ENCODE assay signal across 17 cellular contexts in the genomic region with DNA sequence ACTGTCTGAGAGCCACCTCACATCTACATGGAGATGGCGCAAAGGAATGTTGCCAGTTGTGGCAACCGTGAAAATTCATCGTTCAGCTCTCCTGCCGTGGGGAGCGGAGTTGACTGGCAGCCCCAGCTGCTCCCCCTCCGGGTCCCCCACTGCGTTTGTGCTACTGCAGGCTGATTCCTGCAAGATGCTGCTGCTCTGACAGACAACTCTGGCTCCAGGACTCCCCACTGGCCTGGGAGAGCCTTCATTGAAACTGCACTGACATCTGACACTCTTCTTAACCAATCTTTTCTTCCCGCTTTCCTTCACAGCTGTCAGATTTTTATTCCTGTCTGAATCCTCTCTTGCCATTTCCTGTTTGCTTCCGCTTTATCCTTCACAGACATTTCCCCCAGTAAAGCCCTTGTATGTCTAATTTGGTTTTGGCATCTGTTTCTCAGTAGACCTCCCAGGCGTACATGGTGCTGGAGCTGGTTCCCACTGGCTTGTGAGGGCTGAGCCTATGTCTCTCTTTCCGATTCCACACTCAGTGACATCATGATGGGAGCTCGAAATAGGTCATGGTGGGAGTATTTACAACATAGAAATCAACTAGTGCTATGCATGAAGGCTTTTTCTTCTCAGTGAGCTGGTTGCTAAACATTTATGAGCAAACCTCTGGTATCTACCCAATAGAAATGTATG. TPM values are rescaled to one million over a fixed set of nuclear protein-coding genes. Genes with fewer than 3 reads are reported as not detected.
DNase-seq lines count a peak whose midpoint lies in the region; ATAC-seq, FAIRE-seq and TF ChIP-seq lines count a peak whose summit lies in the region.
"Had no signal": no experiment of that assay in that cellular context is flagged by ENCODE, and none has a peak within 500 bp of the region (broad histone marks: within the 10 kb centered on the region; RNA-seq: fewer than 3 reads in every experiment).

No MANE protein-coding gene starts in this region.

- TF ChIP-seq RAD21 in neural cell (conservative IDR thresholded peaks at IDR 0.05): peak; percentile 27

- TF ChIP-seq CTCF in AG10803 (conservative IDR thresholded peaks at IDR 0.05; ENCODE audit: low read length) (no peak), endothelial cell of umbilical vein (IDR thresholded peaks at IDR 0.05; ENCODE audit: extremely low read depth in 1 of 2, insufficient read depth in 1 of 2, low read depth in 1 of 2, low read length in 2 of 2) (no peak), neural cell (IDR thresholded peaks at IDR 0.05; ENCODE audit: poor library complexity, severe bottlenecking) (peak; percentile 12), testis (IDR thresholded peaks at IDR 0.05) (no peak), OCI-LY7 (conservative IDR thresholded peaks at IDR 0.05; ENCODE audit: low read length) (no peak)

- dilution Hi-C loops in endothelial cell of umbilical vein (cut with MboI; ENCODE audit: extremely low pct_ligation_motif_present, low sequenced_read_pairs): no loop called here

- no peaks in the 10 kb centered on the region for H3K9me1 ChIP-seq in endothelial cell of umbilical vein (replicated peaks; ENCODE audit: control insufficient read depth, extremely low read depth, insufficient read depth, low read length)

- H3K9me2 ChIP-seq in neural cell (ENCODE audit: insufficient read depth, low read length) (no peaks in the 10 kb centered on the region), OCI-LY7 (ENCODE audit: insufficient read depth, low read length) (no peaks in the 10 kb centered on the region)

- H3K27ac ChIP-seq in endothelial cell of umbilical vein (ENCODE audit: insufficient read depth, low read depth, low read length): no peak overlapping the region
- H3K27ac ChIP-seq in neural cell (ENCODE audit: low read length): peak overlapping the region; percentile 97
- H3K27ac ChIP-seq in testis: no peak overlapping the region
- no peak overlapping the region for H3K27ac ChIP-seq in OCI-LY7 (ENCODE audit: low read depth, low read length, poor library complexity, severe bottlenecking)
- H3K27ac ChIP-seq: breast epithelium, neutrophil had no signal

- peak; percentile 33 for FAIRE-seq in endothelial cell of umbilical vein (lab: Jason Lieb, UNC)

- H3K27me3 ChIP-seq in endothelial cell of umbilical vein (ENCODE audit: control insufficient read depth in 2 of 2, insufficient read depth in 2 of 2, low read length in 2 of 2) (peaks cover 11 to 21% of the 10 kb centered on the region in 2 experiments), neural cell (ENCODE audit: insufficient read depth, low read depth, low read length) (no peaks in the 10 kb centered on the region), testis (no peaks in the 10 kb centered on the region)
- H3K27me3 ChIP-seq: breast epithelium had no signal

- BruUV-seq in endothelial cell of umbilical vein (replicated peaks; lab: Mats Ljungman, UMichigan): no TSS peak
- BruUV-seq in OCI-LY7 (replicated peaks; lab: Mats Ljungman, UMichigan): no TSS peak

- H2AFZ ChIP-seq in endothelial cell of umbilical vein (ENCODE audit: low read depth, low read length) (peak overlapping the region; percentile 63), neural cell (ENCODE audit: low read depth, low read length) (peak overlapping the region; percentile 37), OCI-LY7 (ENCODE audit: low read length) (no peak overlapping the region)

- H3K9ac ChIP-seq in endothelial cell of umbilical vein (replicated peaks; ENCODE audit: extremely low read depth, insufficient read depth, low read length) (no peak overlapping the region), neural cell (ENCODE audit: low read length) (peak overlapping the region; percentile 65)

- no peak for ATAC-seq in GM21529 (IDR thresholded peaks at IDR 0.05; ENCODE audit: unreplicated experiment)
- no peak for ATAC-seq in GM18517 (IDR thresholded peaks at IDR 0.05; ENCODE audit: unreplicated experiment)
- ATAC-seq: HCT116, left lobe of liver, SK-N-SH treated with all-trans-retinoic acid at 6 μM for 48 hours had no signal

- H3K9me3 ChIP-seq in endothelial cell of umbilical vein (replicated peaks; ENCODE audit: control insufficient read depth, insufficient read depth, low read length) (no peaks in the 10 kb centered on the region), neural cell (ENCODE audit: low read length) (no peaks in the 10 kb centered on the region), testis (no peaks in the 10 kb centered on the region), OCI-LY7 (ENCODE audit: low read length) (no peaks in the 10 kb centered on the region)
- H3K9me3 ChIP-seq: breast epithelium, heart right ventricle, neutrophil had no signal

- H3K4me2 ChIP-seq in endothelial cell of umbilical vein (ENCODE audit: insufficient read depth, low read length): no peak overlapping the region
- H3K4me2 ChIP-seq in neural cell (ENCODE audit: low read length): peak overlapping the region; percentile 60
- H3K4me2 ChIP-seq in OCI-LY7 (ENCODE audit: low read length): no peak overlapping the region

- peak; percentile 97 for TF ChIP-seq EP300 in neural cell (conservative IDR thresholded peaks at IDR 0.05; ENCODE audit: poor library complexity, severe bottlenecking)

- H3F3A ChIP-seq in neural cell (ENCODE audit: insufficient read depth, low read length, poor library complexity, severe bottlenecking): no peaks in the 10 kb centered on the region

- intact Hi-C loops in endothelial cell of umbilical vein (cut with micrococcal nuclease): no loop called here
- intact Hi-C loops in testis (cut with DNase I; ENCODE audit: low total_unique reads): no loop called here
- intact Hi-C loops in OCI-LY7 (cut with micrococcal nuclease; ENCODE audit: unreplicated experiment): no loop called here

- CTCF ChIA-PET in endothelial cell of umbilical vein (lab: Charles Lee) (interaction anchor here (1.0 to 1.2 kb wide), 2 partner anchors 8 to 9 kb away, joined by 4 to 5 read pairs; partner anchors contain the start of gene ATRN), OCI-LY7 (lab: Charles Lee; ENCODE audit: unreplicated experiment) (no interaction called here)

- H3K4me1 ChIP-seq in endothelial cell of umbilical vein (ENCODE audit: control insufficient read depth, extremely low read depth, insufficient read depth, low read length) (peaks cover 2% of the 10 kb centered on the region), testis (no peaks in the 10 kb centered on the region), OCI-LY7 (ENCODE audit: insufficient read depth, low read length, poor library complexity, severe bottlenecking) (no peaks in the 10 kb centered on the region)
- H3K4me1 ChIP-seq: breast epithelium had no signal

- DNase-seq in AG10803 (ENCODE audit: low read depth) (peak; percentile 5), NCI-H2171 (lab: John Stamatoyannopoulos, UW) (peak; percentile 5), endothelial cell of umbilical vein (ENCODE audit: low read depth, low spot score) (no peak), testis (no peak), OCI-LY7 (ENCODE audit: low spot score) (no peak)
- DNase-seq: activated effector memory CD4-positive, alpha-beta T cell treated with anti-CD3 and anti-CD28 coated beads, Interleukin-2, amount 50 U/mL, for 16 hours; COR-L47; heart right ventricle; NCI-H2081 had no signal

- WGBS in testis, 2 donors: 61 to 65% methylated on average over 12 of the region's 12 CpGs

- H3K4me3 ChIP-seq in AG10803 (ENCODE audit: low read length) (no peak overlapping the region), endothelial cell of umbilical vein (replicated peaks in 1 of 3; ENCODE audit: insufficient read depth in 1 of 3, low read depth in 1 of 3, low read length in 3 of 3) (no peak overlapping the region), neural cell (ENCODE audit: low read length) (peak overlapping the region; percentile 58), testis (no peak overlapping the region), OCI-LY7 (ENCODE audit: low read depth, low read length, poor library complexity, severe bottlenecking) (no peak overlapping the region)
- H3K4me3 ChIP-seq: breast epithelium, heart right ventricle had no signal

- POLR2A ChIA-PET in endothelial cell of umbilical vein (lab: Charles Lee) (no interaction called here), OCI-LY7 (lab: Charles Lee) (interaction anchor here (0.6 to 0.8 kb wide), 3 partner anchors 26 to 876 kb away, joined by 3 read pairs; no protein-coding TSS in a partner anchor)

- H4K20me1 ChIP-seq in endothelial cell of umbilical vein (replicated peaks; ENCODE audit: control insufficient read depth, extremely low read depth, insufficient read depth, low read length) (no peaks in the 10 kb centered on the region), neural cell (ENCODE audit: insufficient read depth) (no peaks in the 10 kb centered on the region), OCI-LY7 (ENCODE audit: insufficient read depth, low read length) (no peaks in the 10 kb centered on the region)

- no peak for TF ChIP-seq POLR2A in endothelial cell of umbilical vein (IDR thresholded peaks at IDR 0.05; ENCODE audit: low read depth, low read length)
- no peak for TF ChIP-seq POLR2A in testis (IDR thresholded peaks at IDR 0.05)

- H3K36me3 ChIP-seq in endothelial cell of umbilical vein (ENCODE audit: control insufficient read depth in 2 of 2, extremely low read depth in 1 of 2, insufficient read depth in 2 of 2, low read length in 2 of 2): no peaks in the 10 kb centered on the region
- H3K36me3 ChIP-seq in neural cell (ENCODE audit: insufficient read depth, low read length): no peaks in the 10 kb centered on the region
- H3K36me3 ChIP-seq in testis (ENCODE audit: low read depth, missing control alignments): no peaks in the 10 kb centered on the region
- no peaks in the 10 kb centered on the region for H3K36me3 ChIP-seq in OCI-LY7 (ENCODE audit: insufficient read depth, low read length)
- H3K36me3 ChIP-seq: breast epithelium, heart right ventricle, neutrophil had no signal

- H3K79me2 ChIP-seq in endothelial cell of umbilical vein (ENCODE audit: control insufficient read depth, insufficient read depth, low read length) (no peaks in the 10 kb centered on the region), neural cell (replicated peaks; ENCODE audit: insufficient read depth, low read length) (no peaks in the 10 kb centered on the region), OCI-LY7 (ENCODE audit: insufficient read depth, low read depth, low read length) (no peaks in the 10 kb centered on the region)

RNA-seq across cellular contexts. Expression of gene ATRN, which starts 9.5 kb away (rescaled TPM):
- total RNA-seq in endothelial cell of umbilical vein (33.1 and 35.1 TPM in 2 replicates), testis (10 to 100 TPM; 39.4 to 42.7 TPM), OCI-LY7 (2022) (3.7 and 4.5 TPM in 2 replicates)
- polyA plus RNA-seq in endothelial cell of umbilical vein (31.5 and 32.3 TPM in 2 replicates), neural cell (27.5 and 29.0 TPM in 2 replicates), testis (ENCODE audit: insufficient read depth, low read depth, low replicate concordance) (43.8 TPM)
- 24.0 and 24.6 TPM in 2 replicates for polyA plus RNA-seq in endothelial cell of umbilical vein (2011; cell fraction: cytosol; rRNA removed)
- 30.0 and 32.9 TPM in 2 replicates for polyA plus RNA-seq in endothelial cell of umbilical vein (2011; cell fraction: nucleus; rRNA removed)
- 36.1 and 36.4 TPM in 2 replicates for polyA plus RNA-seq in endothelial cell of umbilical vein (2012)
- polyA minus RNA-seq in endothelial cell of umbilical vein (103 and 116 TPM in 2 replicates), neural cell (83.8 and 94.8 TPM in 2 replicates)
- 3.4 TPM for polyA minus RNA-seq in endothelial cell of umbilical vein (2011; cell fraction: cytosol; rRNA and poly(A)+ RNA removed)
- polyA minus RNA-seq in endothelial cell of umbilical vein (2011; cell fraction: nucleus; rRNA and poly(A)+ RNA removed): 38.3 and 62.2 TPM in 2 replicates
- 0.03 and 0.09 TPM in 2 replicates for total RNA-seq in OCI-LY7 (2014; rRNA removed; shearing (Covaris generic))

RNA-seq across cellular contexts. Expression of gene DNAAF9, which starts 53.9 kb away (rescaled TPM):
- total RNA-seq in endothelial cell of umbilical vein (16.7 and 20.9 TPM in 2 replicates), testis (10 to 100 TPM; 31.6 to 36.8 TPM), OCI-LY7 (2022) (0.23 and 0.33 TPM in 2 replicates)
- polyA plus RNA-seq in endothelial cell of umbilical vein (6.6 and 7.6 TPM in 2 replicates), neural cell (58.0 and 59.7 TPM in 2 replicates), testis (ENCODE audit: insufficient read depth, low read depth, low replicate concordance) (22.1 TPM)
- 6.4 and 6.6 TPM in 2 replicates for polyA plus RNA-seq in endothelial cell of umbilical vein (2011; cell fraction: cytosol; rRNA removed)
- 28.8 and 30.9 TPM in 2 replicates for polyA plus RNA-seq in endothelial cell of umbilical vein (2011; cell fraction: nucleus; rRNA removed)
- polyA plus RNA-seq in endothelial cell of umbilical vein (2012): 11.3 and 13.4 TPM in 2 replicates
- polyA minus RNA-seq in endothelial cell of umbilical vein (19.5 and 23.4 TPM in 2 replicates), neural cell (64.3 and 71.5 TPM in 2 replicates)
- not detected for polyA minus RNA-seq in endothelial cell of umbilical vein (2011; cell fraction: cytosol; rRNA and poly(A)+ RNA removed)
- polyA minus RNA-seq in endothelial cell of umbilical vein (2011; cell fraction: nucleus; rRNA and poly(A)+ RNA removed): 23.0 and 29.7 TPM in 2 replicates
- total RNA-seq in OCI-LY7 (2014; rRNA removed; shearing (Covaris generic)): not detected in 2 replicates

Comparison
In these comparisons a context has a peak if more than half of its experiments do, and no peak if none do; other contexts are left out.
1. DNase-seq: peak in AG10803 (single experiment) and NCI-H2171 (single experiment); none in endothelial cell of umbilical vein (single experiment), testis (single experiment) and OCI-LY7 (single experiment).
2. RNA of gene DNAAF9, which starts 53.9 kb away (total RNA-seq): 31.6 to 36.8 TPM in testis and 16.7 to 20.9 TPM in endothelial cell of umbilical vein; 0.23 to 0.33 TPM in OCI-LY7; every median in the first group is over 10 times any median in the second.